8 cellular contexts compared by ENCODE assay signal in the genomic region with DNA sequence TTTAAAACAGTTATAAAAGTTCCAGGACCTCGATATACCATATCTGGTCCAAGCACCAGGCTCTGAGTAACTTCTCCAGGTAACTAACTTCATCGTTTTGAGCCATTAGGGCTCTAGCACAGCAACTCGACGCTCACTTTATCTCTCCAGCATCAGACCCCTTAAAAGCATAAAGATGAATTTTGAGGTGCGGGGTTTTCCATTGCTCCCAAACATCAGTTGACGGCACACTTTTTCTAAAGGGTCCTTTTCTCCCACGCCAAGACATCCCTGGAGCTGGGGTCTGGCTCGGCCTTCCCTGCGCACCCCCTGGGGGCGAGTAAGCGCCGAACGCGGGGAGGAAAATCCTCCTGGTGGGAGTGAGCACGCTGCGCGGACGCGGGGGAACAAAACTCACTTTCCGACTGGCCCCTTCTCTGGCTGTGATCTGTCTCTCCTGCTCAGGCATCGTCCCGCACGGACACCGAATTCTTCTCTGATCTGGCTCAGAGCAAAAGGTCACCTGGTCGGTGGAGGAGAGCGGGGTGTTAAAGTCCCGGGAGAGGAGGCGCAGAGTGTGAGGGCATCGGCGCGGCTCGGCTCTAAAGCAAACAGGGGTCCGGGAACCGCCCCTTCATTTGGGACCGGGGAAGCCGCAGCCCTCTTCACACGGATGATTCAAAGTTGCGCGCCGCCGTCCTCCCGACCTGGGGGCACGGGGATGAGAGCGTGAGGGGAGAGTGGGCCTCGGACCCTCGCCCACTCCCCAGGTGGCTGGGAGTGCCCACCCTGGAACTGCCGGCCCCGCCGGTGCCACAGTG. TPM values are rescaled to one million over a fixed set of nuclear protein-coding genes. Genes with fewer than 3 reads are reported as not detected.
A peak's percentile ranks its signal among the peaks of the same experiment; 100 is the strongest.
DNase-seq lines count a peak whose midpoint lies in the region; ATAC-seq and TF ChIP-seq lines count a peak whose summit lies in the region.

A gene (minus strand): TSS at position 561 of the 800 bp plus-strand sequence. CDS start 113 bp downstream, at position 448.

- H3K4me3 Mint-ChIP-seq in activated T-cell treated with anti-CD3 and anti-CD28 coated beads, Interleukin-2, amount 50 U/mL, for 4 hours = peak within 1 kb of the TSS; percentile 99

- WGBS in gastroesophageal sphincter (ENCODE audit: low coverage in 1 of 2), 2 donors = 25 to 27% methylated on average over 2 to 5 of the region's 49 CpGs

- no peak for TF ChIP-seq EP300 in gastroesophageal sphincter (IDR thresholded peaks at IDR 0.05)

- H3K79me2 ChIP-seq in Loucy (ENCODE audit: insufficient read depth, low read length) = peaks cover 37% of the 10 kb centered on the region

- peak; percentile 1 to 9 for DNase-seq in activated CD4-positive, alpha-beta T cell treated with anti-CD3 and anti-CD28 coated beads for 24 hours (ENCODE audit: low read depth in 2 of 2)
- DNase-seq in activated CD4-positive, alpha-beta T cell treated with anti-CD3 and anti-CD28 coated beads for 1 hour = no peak
- DNase-seq in activated T-cell treated with anti-CD3 and anti-CD28 coated beads, Interleukin-2, amount 50 U/mL, for 4 hours = peak; percentile 5
- DNase-seq in occipital lobe (lab: John Stamatoyannopoulos, UW) (no peak), NCI-H2029 treated with DMSO at 0.1 percent for 48 hours (lab: John Stamatoyannopoulos, UW) (no peak), activated gamma-delta T cell (lab: John Stamatoyannopoulos, UW) (no peak)

- TF ChIP-seq POLR2A in gastroesophageal sphincter (IDR thresholded peaks at IDR 0.05) = no peak

- H3K4me1 Mint-ChIP-seq in activated T-cell treated with anti-CD3 and anti-CD28 coated beads, Interleukin-2, amount 50 U/mL, for 4 hours (ENCODE audit: low read depth) = peaks cover 24% of the 10 kb centered on the region

- H3K27me3 ChIP-seq in Loucy (ENCODE audit: insufficient read depth, low read length, poor library complexity, severe bottlenecking) (peaks cover 20% of the 10 kb centered on the region), gastroesophageal sphincter (no peaks in the 10 kb centered on the region)

- no peaks in the 10 kb centered on the region for H3K9me3 Mint-ChIP-seq in activated T-cell treated with anti-CD3 and anti-CD28 coated beads, Interleukin-2, amount 50 U/mL, for 4 hours

- peak within 1 kb of the TSS; percentile 88 for H3K4me2 ChIP-seq in Loucy (ENCODE audit: low read depth, low read length, poor library complexity, severe bottlenecking)

- H3K4me1 ChIP-seq in Loucy (ENCODE audit: insufficient read depth, low read length, poor library complexity, severe bottlenecking) = peaks cover 19% of the 10 kb centered on the region
- peaks cover 3 to 40% (median 11%) of the 10 kb centered on the region in 3 donors for H3K4me1 ChIP-seq in gastroesophageal sphincter

- peak within 1 kb of the TSS; percentile 82 for H3K9ac ChIP-seq in Loucy (ENCODE audit: low read depth, low read length, poor library complexity, severe bottlenecking)

- H3K4me3 ChIP-seq in Loucy (ENCODE audit: low read length, poor library complexity, severe bottlenecking) (peak within 1 kb of the TSS; percentile 91), gastroesophageal sphincter (peak within 1 kb of the TSS; percentile 49 to 85)

- no peaks in the 10 kb centered on the region for H3K36me3 ChIP-seq in Loucy (ENCODE audit: insufficient read depth, low read length)
- H3K36me3 ChIP-seq in gastroesophageal sphincter = peaks cover 0 to 9% of the 10 kb centered on the region in 2 donors

- H3K9me3 ChIP-seq in Loucy (ENCODE audit: insufficient read depth, low read depth, low read length) = no peaks in the 10 kb centered on the region
- H3K9me3 ChIP-seq in gastroesophageal sphincter = no peaks in the 10 kb centered on the region

- H3K27ac ChIP-seq in gastroesophageal sphincter = peak within 1 kb of the TSS in 3 of 4 donors; percentile 81 to 87 (median 84)

- TF ChIP-seq CTCF in Loucy (conservative IDR thresholded peaks at IDR 0.05; ENCODE audit: low read length) (no peak), gastroesophageal sphincter (IDR thresholded peaks at IDR 0.05) (peak in 1 of 4 experiments; percentile 31)

- ATAC-seq in activated T-cell treated with anti-CD3 and anti-CD28 coated beads, Interleukin-2, amount 50 U/mL, for 4 hours = peak; percentile 8 to 14
- no peak for ATAC-seq in gastroesophageal sphincter

- peaks cover 6% of the 10 kb centered on the region for H3K36me3 Mint-ChIP-seq in activated T-cell treated with anti-CD3 and anti-CD28 coated beads, Interleukin-2, amount 50 U/mL, for 4 hours (ENCODE audit: insufficient read depth)

- no peaks in the 10 kb centered on the region for H3F3A ChIP-seq in Loucy (ENCODE audit: low read depth)

- peak within 1 kb of the TSS; percentile 99 for H2AFZ ChIP-seq in Loucy (ENCODE audit: low read length)

- H4K20me1 ChIP-seq in Loucy (ENCODE audit: insufficient read depth, low read length, poor library complexity, severe bottlenecking) = peaks cover 12% of the 10 kb centered on the region

- no peaks in the 10 kb centered on the region for H3K9me2 ChIP-seq in Loucy (replicated peaks; ENCODE audit: low read depth, low read length)

- H3K27me3 Mint-ChIP-seq in activated T-cell treated with anti-CD3 and anti-CD28 coated beads, Interleukin-2, amount 50 U/mL, for 4 hours (ENCODE audit: low read depth) = peaks cover 26% of the 10 kb centered on the region

RNA-seq across cellular contexts. Expression of the gene that starts here (rescaled TPM):
- total RNA-seq in activated T-cell treated with anti-CD3 and anti-CD28 coated beads, Interleukin-2, amount 50 U/mL, for 4 hours = under 1 TPM; 0.54 to 0.83 (median 0.61) TPM
- 1 to 10 TPM; 3.2 to 8.1 (median 6.7) TPM for total RNA-seq in gastroesophageal sphincter
- total RNA-seq in occipital lobe = 11.1 TPM

Comparison
In these comparisons a context has a peak if more than half of its experiments do, and no peak if none do; other contexts are left out.
1. DNase-seq: peak in activated CD4-positive, alpha-beta T cell treated with anti-CD3 and anti-CD28 coated beads for 24 hours (2 of 2); none in activated CD4-positive, alpha-beta T cell treated with anti-CD3 and anti-CD28 coated beads for 1 hour (single experiment), occipital lobe (single experiment), NCI-H2029 treated with DMSO at 0.1 percent for 48 hours (single experiment) and activated gamma-delta T cell (single experiment).
2. Peak in DNase-seq and ATAC-seq in activated T-cell treated with anti-CD3 and anti-CD28 coated beads, Interleukin-2, amount 50 U/mL, for 4 hours; RNA of the gene not detected or under 1 TPM.